23 cellular contexts compared by ENCODE assay signal in the genomic region with DNA sequence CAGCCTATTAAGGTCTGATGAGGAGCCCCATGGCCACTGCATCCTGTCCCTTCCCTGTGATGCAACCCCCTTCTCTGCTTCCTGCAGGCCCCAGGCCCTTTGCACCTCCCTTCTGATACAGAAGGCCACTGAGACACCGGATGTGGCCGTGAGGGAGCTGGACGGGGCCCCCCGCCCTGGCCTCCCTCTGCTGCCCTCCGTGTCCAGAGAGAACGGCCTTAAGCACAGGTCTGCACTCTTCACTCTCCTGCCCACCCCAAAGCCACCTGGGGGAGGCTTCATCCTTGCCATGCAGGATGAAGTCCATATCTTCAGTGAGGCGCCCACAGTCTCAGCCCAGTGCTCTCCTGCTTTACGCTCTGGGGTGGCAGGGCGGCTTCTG.
A peak's percentile ranks its signal among the peaks of the same experiment; 100 is the strongest.
DNase-seq lines count a peak whose midpoint lies in the region; ATAC-seq, FAIRE-seq and TF ChIP-seq lines count a peak whose summit lies in the region.
"Had no signal": no experiment of that assay in that cellular context is flagged by ENCODE, and none has a peak within 500 bp of the region (broad histone marks: within the 10 kb centered on the region; RNA-seq: fewer than 3 reads in every experiment).

No MANE protein-coding gene starts in this region.

- no peaks in the 10 kb centered on the region for H3K9me3 Mint-ChIP-seq in natural killer cell treated with Interleukin-12 subunit alpha and Interleukin-12 subunit beta and Interleukin-15 and Interleukin-18, amount 100 ng/mL, for 72 hours
- H3K9me3 Mint-ChIP-seq: activated CD8-positive, alpha-beta T cell treated with anti-CD3 and anti-CD28 coated beads for 36 hours; dendritic cell treated with granulocyte-macrophage colony-stimulating factor and Interleukin-4, amounts not matched to agents 40 ng/mL and 50 ng/mL, for 4 days; memory B cell had no signal

- H3K27me3 ChIP-seq in GM12878 (replicated peaks in 1 of 2; ENCODE audit: control insufficient read depth in 2 of 2, insufficient read depth in 2 of 2, low read length in 1 of 2), result no peaks in the 10 kb centered on the region
- H3K27me3 ChIP-seq: cardiac muscle cell had no signal

- H3K36me3 ChIP-seq in GM12878 (ENCODE audit: control insufficient read depth in 2 of 2, insufficient read depth in 2 of 2, low read length in 1 of 2), result peaks cover 4 to 7% of the 10 kb centered on the region in 2 experiments; a peak in 3 of 4 replicates
- H3K36me3 ChIP-seq: cardiac muscle cell, tibial nerve had no signal

- peak; percentile 37; the same call in 1 of the 2 replicates for TF ChIP-seq POLR2A in GM12878 (IDR thresholded peaks at IDR 0.05; ENCODE audit: low read depth, low read length)

- H3K27ac ChIP-seq in GM12878 (ENCODE audit: control insufficient read depth, insufficient read depth), result no peak overlapping the region
- H3K27ac ChIP-seq: C4-2B, cardiac muscle cell, RWPE1, tibial nerve had no signal

- TF ChIP-seq RAD21 in GM12878 (IDR thresholded peaks at IDR 0.05; ENCODE audit: insufficient read depth, low read depth, low read length), result no peak

- peaks cover 9% of the 10 kb centered on the region for H3K36me3 Mint-ChIP-seq in natural killer cell treated with Interleukin-12 subunit alpha and Interleukin-12 subunit beta and Interleukin-15 and Interleukin-18, amount 100 ng/mL, for 72 hours

- no peak overlapping the region for H3K4me2 ChIP-seq in GM12878 (ENCODE audit: control insufficient read depth, insufficient read depth)

- H3K9ac ChIP-seq in GM12878 (ENCODE audit: control insufficient read depth, insufficient read depth, low read length), result no peak overlapping the region

- POLR2A ChIA-PET in GM12878 (lab: Charles Lee), result no interaction called here

- no peak overlapping the region for H2AFZ ChIP-seq in GM12878 (ENCODE audit: control insufficient read depth, low read depth, low read length)

- no peaks in the 10 kb centered on the region for H3K27me3 Mint-ChIP-seq in natural killer cell treated with Interleukin-12 subunit alpha and Interleukin-12 subunit beta and Interleukin-15 and Interleukin-18, amount 100 ng/mL, for 72 hours
- H3K27me3 Mint-ChIP-seq: activated CD8-positive, alpha-beta T cell treated with anti-CD3 and anti-CD28 coated beads for 36 hours; memory B cell had no signal

- H3K27ac Mint-ChIP-seq in natural killer cell treated with Interleukin-12 subunit alpha and Interleukin-12 subunit beta and Interleukin-15 and Interleukin-18, amount 100 ng/mL, for 72 hours, result peak overlapping the region; percentile 26 to 34
- H3K27ac Mint-ChIP-seq: dendritic cell treated with granulocyte-macrophage colony-stimulating factor and Interleukin-4, amounts not matched to agents 40 ng/mL and 50 ng/mL, for 4 days had no signal

- 91% methylated on average over 8 of the region's 9 CpGs for WGBS in GM12878 (ENCODE audit: insufficient coverage, insufficient replicate concordance, low lambda C conversion rate, missing lambda C conversion rate)

- no peak for ATAC-seq in left ventricle myocardium superior
- no peak for ATAC-seq in Right ventricle myocardium inferior
- no peak for ATAC-seq in GM12878
- ATAC-seq in natural killer cell treated with Interleukin-12 subunit alpha and Interleukin-12 subunit beta and Interleukin-15 and Interleukin-18, amount 100 ng/mL, for 72 hours, result no peak
- ATAC-seq: activated CD8-positive, alpha-beta T cell treated with anti-CD3 and anti-CD28 coated beads for 36 hours had no signal

- H3K4me3 Mint-ChIP-seq in natural killer cell treated with Interleukin-12 subunit alpha and Interleukin-12 subunit beta and Interleukin-15 and Interleukin-18, amount 100 ng/mL, for 72 hours, result no peak overlapping the region
- H3K4me3 Mint-ChIP-seq: activated CD8-positive, alpha-beta T cell treated with anti-CD3 and anti-CD28 coated beads for 36 hours; dendritic cell treated with granulocyte-macrophage colony-stimulating factor and Interleukin-4, amounts not matched to agents 40 ng/mL and 50 ng/mL, for 4 days; memory B cell had no signal

- intact Hi-C loops in left ventricle myocardium superior (cut with micrococcal nuclease), result no loop called here
- intact Hi-C loops in Right ventricle myocardium inferior (cut with DNase I), result no loop called here
- intact Hi-C loops in GM12878 (cut with micrococcal nuclease; ENCODE audit: unreplicated experiment), result no loop called here

- TF ChIP-seq EP300 in GM12878 (IDR thresholded peaks at IDR 0.05; ENCODE audit: borderline replicate concordance in 1 of 2, control insufficient read depth in 1 of 2, low read depth in 2 of 2, low read length in 2 of 2), result no peak

- TF ChIP-seq CTCF in GM12878 (IDR thresholded peaks at IDR 0.05 in 2 of 3, conservative IDR thresholded peaks at IDR 0.05 in 1 of 3; ENCODE audit: control insufficient read depth in 2 of 3, extremely low read depth in 1 of 3, insufficient read depth in 1 of 3, low read depth in 3 of 3, low read length in 3 of 3), result no peak

- SMC1A ChIA-PET in GM12878 (lab: Charles Lee; ENCODE audit: uncharacterized antibody, unreplicated experiment), result no interaction called here

- no peaks in the 10 kb centered on the region for H3K4me1 ChIP-seq in GM12878 (ENCODE audit: control insufficient read depth, insufficient read depth, low read length)
- H3K4me1 ChIP-seq: tibial nerve had no signal

- CTCF ChIA-PET in GM12878 (lab: Yijun Ruan, JAX), result no interaction called here

- RAD21 ChIA-PET in GM12878 (lab: Charles Lee; ENCODE audit: unreplicated experiment), result no interaction called here

- BruUV-seq in GM12878 (replicated peaks; lab: Mats Ljungman, UMichigan), result no TSS peak

- in situ Hi-C loops in GM12878 (cut with MboI), result no loop called here

- H3K4me3 ChIP-seq in GM12878, result no peak overlapping the region
- H3K4me3 ChIP-seq: cardiac muscle cell, tibial nerve had no signal

- FAIRE-seq in GM12878 (lab: Jason Lieb, UNC) (no peak), urothelium cell line (lab: Jason Lieb, UNC) (peak; percentile 97)
- FAIRE-seq: GM19239 had no signal

- DNase-seq in left ventricle myocardium superior (peak; percentile 11), Right ventricle myocardium inferior (ENCODE audit: missing footprints) (no peak), GM12878 (ENCODE audit: low read depth, low spot score) (no peak), urothelium cell line (ENCODE audit: low spot score) (no peak), NCI-H128 (lab: John Stamatoyannopoulos, UW; ENCODE audit: unreplicated experiment) (no peak), NCI-H2196 (lab: John Stamatoyannopoulos, UW; ENCODE audit: unreplicated experiment) (no peak)
- no peak for DNase-seq in natural killer cell treated with Interleukin-12 subunit alpha and Interleukin-12 subunit beta and Interleukin-15 and Interleukin-18, amount 100 ng/mL, for 72 hours (ENCODE audit: low spot score)
- DNase-seq: activated CD4-positive, CD25-positive, alpha-beta regulatory T cell; activated CD8-positive, alpha-beta T cell treated with anti-CD3 and anti-CD28 coated beads for 36 hours; activated naive CD4-positive, alpha-beta T cell treated with anti-CD3 and anti-CD28 coated beads, Interleukin-2, amount 50 U/mL, for 16 hours; NCI-H1105 treated with DMSO at 0.1 percent for 48 hours; NCI-H2029 treated with DMSO at 0.1 percent for 48 hours; NCI-H345; NCI-H774; retina; stimulated activated CD4-positive, alpha-beta T cell treated with anti-CD3 and anti-CD28 coated beads, Interleukin-4, amount 100 ng/mL, for 24 hours had no signal

- no peaks in the 10 kb centered on the region for H3K79me2 ChIP-seq in GM12878 (ENCODE audit: control insufficient read depth, insufficient read depth, low read length)

- peaks cover 6 to 15% of the 10 kb centered on the region in 2 donors for H3K4me1 Mint-ChIP-seq in natural killer cell treated with Interleukin-12 subunit alpha and Interleukin-12 subunit beta and Interleukin-15 and Interleukin-18, amount 100 ng/mL, for 72 hours (ENCODE audit: low read depth in 2 of 2)
- H3K4me1 Mint-ChIP-seq: memory B cell had no signal

- no peaks in the 10 kb centered on the region for H4K20me1 ChIP-seq in GM12878 (ENCODE audit: control insufficient read depth, insufficient read depth)

- H3K9me3 ChIP-seq in GM12878 (replicated peaks; ENCODE audit: control insufficient read depth, insufficient read depth, low read length), result no peaks in the 10 kb centered on the region
- H3K9me3 ChIP-seq: tibial nerve had no signal

TF ChIP-seq in GM12878, 131 proteins besides CTCF, POLR2A, EP300 and RAD21 (continues in another document):
- no peak for TF ChIP-seq SP1 (IDR thresholded peaks at IDR 0.05; ENCODE audit: low read depth, low read length)
- TF ChIP-seq KLF5 (IDR thresholded peaks at IDR 0.05; ENCODE audit: partially characterized antibody), result no peak
- TF ChIP-seq, protein P1, sequence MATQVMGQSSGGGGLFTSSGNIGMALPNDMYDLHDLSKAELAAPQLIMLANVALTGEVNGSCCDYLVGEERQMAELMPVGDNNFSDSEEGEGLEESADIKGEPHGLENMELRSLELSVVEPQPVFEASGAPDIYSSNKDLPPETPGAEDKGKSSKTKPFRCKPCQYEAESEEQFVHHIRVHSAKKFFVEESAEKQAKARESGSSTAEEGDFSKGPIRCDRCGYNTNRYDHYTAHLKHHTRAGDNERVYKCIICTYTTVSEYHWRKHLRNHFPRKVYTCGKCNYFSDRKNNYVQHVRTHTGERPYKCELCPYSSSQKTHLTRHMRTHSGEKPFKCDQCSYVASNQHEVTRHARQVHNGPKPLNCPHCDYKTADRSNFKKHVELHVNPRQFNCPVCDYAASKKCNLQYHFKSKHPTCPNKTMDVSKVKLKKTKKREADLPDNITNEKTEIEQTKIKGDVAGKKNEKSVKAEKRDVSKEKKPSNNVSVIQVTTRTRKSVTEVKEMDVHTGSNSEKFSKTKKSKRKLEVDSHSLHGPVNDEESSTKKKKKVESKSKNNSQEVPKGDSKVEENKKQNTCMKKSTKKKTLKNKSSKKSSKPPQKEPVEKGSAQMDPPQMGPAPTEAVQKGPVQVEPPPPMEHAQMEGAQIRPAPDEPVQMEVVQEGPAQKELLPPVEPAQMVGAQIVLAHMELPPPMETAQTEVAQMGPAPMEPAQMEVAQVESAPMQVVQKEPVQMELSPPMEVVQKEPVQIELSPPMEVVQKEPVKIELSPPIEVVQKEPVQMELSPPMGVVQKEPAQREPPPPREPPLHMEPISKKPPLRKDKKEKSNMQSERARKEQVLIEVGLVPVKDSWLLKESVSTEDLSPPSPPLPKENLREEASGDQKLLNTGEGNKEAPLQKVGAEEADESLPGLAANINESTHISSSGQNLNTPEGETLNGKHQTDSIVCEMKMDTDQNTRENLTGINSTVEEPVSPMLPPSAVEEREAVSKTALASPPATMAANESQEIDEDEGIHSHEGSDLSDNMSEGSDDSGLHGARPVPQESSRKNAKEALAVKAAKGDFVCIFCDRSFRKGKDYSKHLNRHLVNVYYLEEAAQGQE (IDR thresholded peaks at IDR 0.05; ENCODE audit: low read depth, low read length), result no peak
- no peak for TF ChIP-seq SMC3 (IDR thresholded peaks at IDR 0.05; ENCODE audit: borderline replicate concordance, low read length)
